Comparison of ENCODE assay signal across 8 cellular contexts in the genomic region with DNA sequence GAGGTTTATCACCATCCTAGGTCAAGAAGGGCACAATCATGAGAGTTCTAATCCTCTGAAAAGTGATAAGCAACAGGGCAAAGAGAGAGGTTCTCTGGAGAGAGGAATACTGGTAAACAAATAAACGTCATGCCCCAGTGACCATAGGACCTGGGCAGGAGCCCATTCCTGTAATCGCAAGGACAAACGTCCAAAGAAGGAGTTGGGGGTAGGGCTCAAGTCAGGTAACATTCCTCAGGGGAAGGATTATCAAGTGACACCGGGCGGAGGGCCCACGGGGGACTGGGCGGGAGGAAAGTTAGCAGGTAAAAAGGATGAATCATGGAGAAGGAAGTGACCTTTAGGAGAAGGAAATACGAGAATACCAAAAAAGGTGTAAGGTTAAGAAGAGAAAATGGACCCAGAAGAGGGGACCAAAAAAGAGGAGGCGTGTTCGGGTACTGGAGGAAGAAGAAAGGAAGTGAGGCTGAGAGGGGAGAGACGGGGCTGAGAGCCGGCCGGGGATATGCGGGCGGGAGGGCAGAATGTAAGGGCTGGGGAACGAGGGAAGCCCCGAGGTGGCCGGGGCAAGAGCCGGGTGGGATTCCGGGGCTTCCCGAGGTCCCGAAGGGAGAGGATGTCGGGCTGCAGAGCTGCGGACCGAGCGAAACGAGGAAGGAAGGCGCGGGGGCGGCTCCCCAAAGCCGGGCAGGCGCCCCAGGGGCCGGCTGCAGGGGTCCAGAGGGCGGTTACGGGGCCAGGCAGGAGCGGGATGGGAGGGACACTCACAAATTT. TPM values are rescaled to one million over a fixed set of nuclear protein-coding genes. Genes with fewer than 3 reads are reported as not detected.
DNase-seq lines count a peak whose midpoint lies in the region; ATAC-seq, FAIRE-seq and TF ChIP-seq lines count a peak whose summit lies in the region.

No MANE protein-coding gene starts in this region.

- H3K4ac ChIP-seq in H1 (replicated peaks; ENCODE audit: insufficient read length, low read depth, low read length), result no peak overlapping the region

- TF ChIP-seq POLR2A in H1 (IDR thresholded peaks at IDR 0.05; ENCODE audit: control extremely low read depth in 1 of 2, low read depth in 2 of 2, low read length in 2 of 2), result peak in 1 of 2 experiments; percentile 44; a peak in 1 of 3 replicates
- no peak for TF ChIP-seq POLR2A in testis (IDR thresholded peaks at IDR 0.05)

- intact Hi-C loops in activated CD4-positive, alpha-beta memory T cell treated with anti-CD3 and anti-CD28 coated beads for 36 hours (cut with micrococcal nuclease), result loop anchor here (10.0 kb wide), 1 partner anchor 477 kb away; no protein-coding TSS in a partner anchor
- intact Hi-C loops in testis (cut with DNase I; ENCODE audit: low total_unique reads), result no loop called here

- H3K56ac ChIP-seq in H1 (replicated peaks; ENCODE audit: insufficient read length, low read depth, low read length), result peak overlapping the region; percentile 37

- H2AK5ac ChIP-seq in H1 (ENCODE audit: low read depth, low read length), result no peak overlapping the region

- no peaks in the 10 kb centered on the region for H3K9me3 Mint-ChIP-seq in activated CD4-positive, alpha-beta memory T cell treated with anti-CD3 and anti-CD28 coated beads for 36 hours

- TF ChIP-seq CTCF in H1 (IDR thresholded peaks at IDR 0.05; ENCODE audit: control extremely low read depth in 1 of 3, insufficient read depth in 1 of 3, low read depth in 1 of 3, low read length in 3 of 3) (no peak), testis (IDR thresholded peaks at IDR 0.05) (no peak)

- peak; percentile 38 for ATAC-seq in HG02943 (IDR thresholded peaks at IDR 0.05; ENCODE audit: low read depth, unreplicated experiment)

- H4K8ac ChIP-seq in H1 (ENCODE audit: extremely low read depth, insufficient read depth, low read length), result peak overlapping the region; percentile 68

- H3K27ac ChIP-seq in H1 (ENCODE audit: low read depth, low read length), result peak overlapping the region; percentile 77
- peak overlapping the region; percentile 90 to 91 for H3K27ac ChIP-seq in mucosa of rectum (ENCODE audit: low read depth in 2 of 2, low read length in 2 of 2)
- peak overlapping the region; percentile 64 to 86 for H3K27ac ChIP-seq in testis

- no peak overlapping the region for H3K23ac ChIP-seq in H1 (ENCODE audit: insufficient read length)

- H3K36me3 ChIP-seq in H1 (ENCODE audit: control insufficient read depth in 2 of 4, insufficient read depth in 4 of 4, low read length in 3 of 4), result peaks cover 2 to 23% (median 16%) of the 10 kb centered on the region in 4 experiments; a peak in 7 of 8 replicates
- peaks cover 12 to 21% of the 10 kb centered on the region in 2 donors for H3K36me3 ChIP-seq in mucosa of rectum (ENCODE audit: control insufficient read depth in 2 of 2, insufficient read depth in 2 of 2, low read length in 2 of 2)
- no peaks in the 10 kb centered on the region for H3K36me3 ChIP-seq in testis (ENCODE audit: low read depth, missing control alignments)

- no peak overlapping the region for H3K14ac ChIP-seq in H1 (ENCODE audit: insufficient read length)

- peaks cover 8 to 43% of the 10 kb centered on the region in 2 experiments for H3K79me2 ChIP-seq in H1 (ENCODE audit: control insufficient read depth in 1 of 2, insufficient read depth in 2 of 2, low read length in 2 of 2)

- peak overlapping the region; percentile 32; the same call in 1 of the 2 replicates for H3K18ac ChIP-seq in H1 (ENCODE audit: extremely low read depth, low read length)

- H2BK12ac ChIP-seq in H1 (ENCODE audit: low read depth, low read length), result no peak overlapping the region

- H3K9me3 ChIP-seq in H1 (ENCODE audit: insufficient read depth in 2 of 2, low read depth in 1 of 2, low read length in 1 of 2) (no peaks in the 10 kb centered on the region), mucosa of rectum (ENCODE audit: control insufficient read depth in 2 of 2, low read length in 2 of 2) (no peaks in the 10 kb centered on the region), testis (no peaks in the 10 kb centered on the region)

- POLR2A ChIA-PET in activated CD4-positive, alpha-beta memory T cell treated with anti-CD3 and anti-CD28 coated beads for 36 hours (lab: Charles Lee), result interaction anchor here (1.0 to 6.6 kb wide), 7 partner anchors 9 to 31 kb away, joined by 3 to 51 read pairs (median 10); partner anchors contain the start of genes HDAC3 and RELL2
- POLR2A ChIA-PET in H1 (lab: Charles Lee; ENCODE audit: partially characterized antibody), result interaction anchor here (0.8 to 8.2 kb wide), 19 partner anchors 8 to 351 kb away, joined by 3 to 75 read pairs (median 6); partner anchors contain the start of genes FCHSD1, HDAC3 and RELL2

- peaks cover 0 to 4% (median 2%) of the 10 kb centered on the region in 4 experiments; a peak in 3 of 7 replicates for H3K4me1 ChIP-seq in H1 (replicated peaks in 1 of 4; ENCODE audit: control insufficient read depth in 3 of 4, insufficient read depth in 4 of 4, low read length in 3 of 4)
- peaks cover 5 to 10% of the 10 kb centered on the region in 2 donors for H3K4me1 ChIP-seq in mucosa of rectum (ENCODE audit: control insufficient read depth in 2 of 2, insufficient read depth in 2 of 2, low read length in 2 of 2)
- no peaks in the 10 kb centered on the region for H3K4me1 ChIP-seq in testis

- H3K4me3 Mint-ChIP-seq in activated CD4-positive, alpha-beta memory T cell treated with anti-CD3 and anti-CD28 coated beads for 36 hours, result peak overlapping the region; percentile 91

- H3K36me3 Mint-ChIP-seq in activated CD4-positive, alpha-beta memory T cell treated with anti-CD3 and anti-CD28 coated beads for 36 hours, result peaks cover 25% of the 10 kb centered on the region

- no peaks in the 10 kb centered on the region for H3K27me3 Mint-ChIP-seq in activated CD4-positive, alpha-beta memory T cell treated with anti-CD3 and anti-CD28 coated beads for 36 hours

- no peaks in the 10 kb centered on the region; the same call in 1 of the 2 replicates for H3K79me1 ChIP-seq in H1 (ENCODE audit: low read depth, low read length)

- H3K27ac Mint-ChIP-seq in activated CD4-positive, alpha-beta memory T cell treated with anti-CD3 and anti-CD28 coated beads for 36 hours, result peak overlapping the region; percentile 98

- CTCF ChIA-PET in activated CD4-positive, alpha-beta memory T cell treated with anti-CD3 and anti-CD28 coated beads for 36 hours (lab: Charles Lee), result interaction anchor here (0.6 to 12.8 kb wide), 19 partner anchors 9 to 1217 kb away, joined by 3 to 364 read pairs (median 15); partner anchors contain the start of genes HDAC3, RELL2 and TAF7
- CTCF ChIA-PET in H1 (lab: Charles Lee; ENCODE audit: partially characterized antibody), result interaction anchor here (0.8 to 11.4 kb wide), 18 partner anchors 9 to 351 kb away, joined by 3 to 150 read pairs (median 6); partner anchors contain the start of genes FCHSD1, HDAC3, RELL2 and RNF14

- no peak overlapping the region for H2BK120ac ChIP-seq in H1 (replicated peaks; ENCODE audit: low read depth, low read length)

- H2BK5ac ChIP-seq in H1 (ENCODE audit: low read depth, low read length), result peak overlapping the region; percentile 53; the same call in 1 of the 2 replicates

- peak overlapping the region; percentile 93 to 99 for H3K4me2 ChIP-seq in H1 (ENCODE audit: insufficient read depth in 1 of 2, low read depth in 2 of 2, low read length in 2 of 2)

- no peak overlapping the region for H2BK20ac ChIP-seq in H1 (ENCODE audit: low read length)

- FAIRE-seq in GM18507 (lab: Jason Lieb, UNC) (peak; percentile 74), H1 (lab: Jason Lieb, UNC) (peak; percentile 85)

- no peaks in the 10 kb centered on the region for H3K27me3 ChIP-seq in H1 (replicated peaks in 1 of 4; ENCODE audit: control insufficient read depth in 3 of 4, extremely low read depth in 1 of 4, insufficient read depth in 3 of 4, low read length in 3 of 4)
- no peaks in the 10 kb centered on the region for H3K27me3 ChIP-seq in mucosa of rectum (ENCODE audit: control insufficient read depth in 2 of 2, insufficient read depth in 2 of 2, low read length in 2 of 2)
- no peaks in the 10 kb centered on the region for H3K27me3 ChIP-seq in testis

- H2BK15ac ChIP-seq in H1 (ENCODE audit: low read length), result no peak overlapping the region

- no peak for TF ChIP-seq EP300 in H1 (IDR thresholded peaks at IDR 0.05; ENCODE audit: borderline replicate concordance in 1 of 2, low read depth in 2 of 2, low read length in 2 of 2)

- peaks cover 56% of the 10 kb centered on the region for H3K4me1 Mint-ChIP-seq in activated CD4-positive, alpha-beta memory T cell treated with anti-CD3 and anti-CD28 coated beads for 36 hours (ENCODE audit: low read depth)

- H3K4me3 ChIP-seq in H1 (ENCODE audit: extremely low read depth in 1 of 4, insufficient read depth in 2 of 4, low read depth in 3 of 4, low read length in 4 of 4) (peak overlapping the region; percentile 74 to 97 (median 84)), mucosa of rectum (ENCODE audit: low read length in 2 of 2) (peak overlapping the region; percentile 81 to 90), testis (peak overlapping the region; percentile 83 to 89)

- peaks cover 0 to 4% of the 10 kb centered on the region in 2 experiments for H4K20me1 ChIP-seq in H1 (replicated peaks in 1 of 2; ENCODE audit: control insufficient read depth in 1 of 2, insufficient read depth in 2 of 2, low read length in 2 of 2)

- H4K5ac ChIP-seq in H1 (ENCODE audit: insufficient read length, low read depth, low read length), result no peak overlapping the region

- H3K23me2 ChIP-seq in H1 (ENCODE audit: low read depth, low read length), result peaks cover 3% of the 10 kb centered on the region; the same call in 1 of the 2 replicates

- no peak for TF ChIP-seq RAD21 in H1 (IDR thresholded peaks at IDR 0.05 in 1 of 2, conservative IDR thresholded peaks at IDR 0.05 in 1 of 2; ENCODE audit: low read depth in 2 of 2, low read length in 2 of 2)

- 4% methylated on average over 17 of the region's 36 CpGs; no CpG with 5 or more reads in 1 of the 2 experiments for WGBS in H1 (ENCODE audit: extremely low coverage in 1 of 2, insufficient coverage in 1 of 2, insufficient read length in 1 of 2, insufficient replicate concordance in 2 of 2, low coverage in 1 of 2, low lambda C conversion rate in 2 of 2, missing lambda C conversion rate in 1 of 2), 2 experiments
- WGBS in testis, 2 donors, result 1% methylated on average over 33 to 36 of the region's 36 CpGs

- no peak overlapping the region for H4K91ac ChIP-seq in H1 (replicated peaks; ENCODE audit: insufficient read length, low read length)

- no peak overlapping the region for H2AFZ ChIP-seq in H1 (ENCODE audit: low read length)

- DNase-seq in A172 (ENCODE audit: low spot score) (peak; percentile 51), GM18507 (ENCODE audit: extremely low spot score, insufficient read length, low read depth) (no peak), NCI-H2196 (lab: John Stamatoyannopoulos, UW; ENCODE audit: unreplicated experiment) (peak; percentile 59), H1 (ENCODE audit: low read depth in 1 of 2, low spot score in 2 of 2) (peak in 1 of 2 experiments; percentile 76), testis (peak; percentile 47)
- DNase-seq in activated CD4-positive, alpha-beta memory T cell treated with anti-CD3 and anti-CD28 coated beads for 36 hours, result peak; percentile 79

- H3K9ac ChIP-seq in H1 (replicated peaks in 1 of 4; ENCODE audit: extremely low read depth in 1 of 4, low read depth in 3 of 4, low read length in 3 of 4) (peak overlapping the region; percentile 63 to 85 (median 67)), mucosa of rectum (ENCODE audit: low read depth in 1 of 2, low read length in 2 of 2) (peak overlapping the region; percentile 82 to 91)

RNA-seq across cellular contexts. Expression of gene DIAPH1, which starts 0.6 kb away (rescaled TPM):
- total RNA-seq in A172 (2014; rRNA removed; shearing (Covaris generic)), result 28.2 and 32.9 TPM in 2 replicates
- total RNA-seq in activated CD4-positive, alpha-beta memory T cell treated with anti-CD3 and anti-CD28 coated beads for 36 hours, result 100 to 1,000 TPM; 225 to 227 TPM
- total RNA-seq in H1 (2021; fragmentation: NEBNext Ultra II Directional; extraction: Animal tissue kit (Norgen Biotek cat#: 25700)), result 107 and 114 TPM in 2 replicates
- polyA plus RNA-seq in H1 (2011; rRNA removed), result 61.2 and 70.9 TPM in 2 replicates
- polyA plus RNA-seq in H1 (2011; cell fraction: cytosol; rRNA removed), result 48.9 TPM
- 141 TPM for polyA plus RNA-seq in H1 (2011; cell fraction: nucleus; rRNA removed)
- 75.5 to 89.0 TPM (median 87.1 TPM) in 4 replicates for polyA plus RNA-seq in H1 (2012, experiment 1 of 2)
- 29.3 TPM for polyA plus RNA-seq in H1 (2012, experiment 2 of 2)
- polyA plus RNA-seq in H1 (2013, experiment 1 of 2), result 88.0 TPM
- polyA plus RNA-seq in H1 (2013, experiment 2 of 2), result 97.4 TPM
- polyA minus RNA-seq in H1 (2011; rRNA and poly(A)+ RNA removed), result 87.4 and 92.8 TPM in 2 replicates
- polyA minus RNA-seq in H1 (2011; cell fraction: cytosol; rRNA and poly(A)+ RNA removed), result 48.5 TPM
- polyA minus RNA-seq in H1 (2011; cell fraction: nucleus; rRNA and poly(A)+ RNA removed), result 88.3 TPM
- total RNA-seq in testis, result 10 to 100 TPM; 53.7 to 58.2 TPM
- polyA plus RNA-seq in testis (ENCODE audit: insufficient read depth, low read depth, low replicate concordance), result 77.5 TPM

RNA-seq across cellular contexts. Expression of gene HDAC3, which starts 18.4 kb away (rescaled TPM):
- total RNA-seq in A172 (2014; rRNA removed; shearing (Covaris generic)), result 74.1 and 78.7 TPM in 2 replicates
- 10 to 100 TPM; 65.2 to 71.5 TPM for total RNA-seq in activated CD4-positive, alpha-beta memory T cell treated with anti-CD3 and anti-CD28 coated beads for 36 hours
- total RNA-seq in H1 (2021; fragmentation: NEBNext Ultra II Directional; extraction: Animal tissue kit (Norgen Biotek cat#: 25700)), result 98.5 and 99.0 TPM in 2 replicates
- polyA plus RNA-seq in H1 (2011; rRNA removed) (120 and 124 TPM in 2 replicates), testis (ENCODE audit: insufficient read depth, low read depth, low replicate concordance) (57.3 TPM)
- polyA plus RNA-seq in H1 (2011; cell fraction: cytosol; rRNA removed), result 136 TPM
- 146 TPM for polyA plus RNA-seq in H1 (2011; cell fraction: nucleus; rRNA removed)
- 97.2 to 108 TPM (median 102 TPM) in 4 replicates for polyA plus RNA-seq in H1 (2012, experiment 1 of 2)
- 126 TPM for polyA plus RNA-seq in H1 (2012, experiment 2 of 2)
- 75.7 TPM for polyA plus RNA-seq in H1 (2013, experiment 1 of 2)
- 75.1 TPM for polyA plus RNA-seq in H1 (2013, experiment 2 of 2)
- 143 and 172 TPM in 2 replicates for polyA minus RNA-seq in H1 (2011; rRNA and poly(A)+ RNA removed)
- 76.8 TPM for polyA minus RNA-seq in H1 (2011; cell fraction: cytosol; rRNA and poly(A)+ RNA removed)
- polyA minus RNA-seq in H1 (2011; cell fraction: nucleus; rRNA and poly(A)+ RNA removed), result 65.7 TPM
- total RNA-seq in testis, result 10 to 100 TPM; 63.9 to 76.5 TPM

RNA-seq across cellular contexts. Expression of gene RELL2, which starts 18.6 kb away (rescaled TPM):
- 6.9 and 10.4 TPM in 2 replicates for total RNA-seq in A172 (2014; rRNA removed; shearing (Covaris generic))
- total RNA-seq in activated CD4-positive, alpha-beta memory T cell treated with anti-CD3 and anti-CD28 coated beads for 36 hours, result 10 to 100 TPM; 17.8 to 17.9 TPM
- total RNA-seq in H1 (2021; fragmentation: NEBNext Ultra II Directional; extraction: Animal tissue kit (Norgen Biotek cat#: 25700)), result 18.6 and 19.2 TPM in 2 replicates
- polyA plus RNA-seq in H1 (2011; rRNA removed) (23.7 and 33.1 TPM in 2 replicates), testis (ENCODE audit: insufficient read depth, low read depth, low replicate concordance) (8.6 TPM)
- 31.2 TPM for polyA plus RNA-seq in H1 (2011; cell fraction: cytosol; rRNA removed)
- polyA plus RNA-seq in H1 (2011; cell fraction: nucleus; rRNA removed), result 117 TPM
- polyA plus RNA-seq in H1 (2012, experiment 1 of 2), result 12.5 to 21.6 TPM (median 17.8 TPM) in 4 replicates
- polyA plus RNA-seq in H1 (2012, experiment 2 of 2), result 17.0 TPM
- 19.0 TPM for polyA plus RNA-seq in H1 (2013, experiment 1 of 2)
- polyA plus RNA-seq in H1 (2013, experiment 2 of 2), result 17.6 TPM
- polyA minus RNA-seq in H1 (2011; rRNA and poly(A)+ RNA removed), result 11.9 and 13.3 TPM in 2 replicates
- polyA minus RNA-seq in H1 (2011; cell fraction: cytosol; rRNA and poly(A)+ RNA removed), result 7.9 TPM
- polyA minus RNA-seq in H1 (2011; cell fraction: nucleus; rRNA and poly(A)+ RNA removed), result 18.7 TPM
- 10 to 100 TPM; 11.3 to 17.0 TPM for total RNA-seq in testis

RNA-seq across cellular contexts. Expression of gene FCHSD1, which starts 33.0 kb away (rescaled TPM):
- total RNA-seq in A172 (2014; rRNA removed; shearing (Covaris generic)), result 7.1 and 21.6 TPM in 2 replicates
- 10 to 100 TPM; 40.1 to 46.0 TPM for total RNA-seq in activated CD4-positive, alpha-beta memory T cell treated with anti-CD3 and anti-CD28 coated beads for 36 hours
- total RNA-seq in H1 (2021; fragmentation: NEBNext Ultra II Directional; extraction: Animal tissue kit (Norgen Biotek cat#: 25700)), result 30.1 and 32.2 TPM in 2 replicates
- polyA plus RNA-seq in H1 (2011; rRNA removed), result 22.0 and 36.8 TPM in 2 replicates
- 51.4 TPM for polyA plus RNA-seq in H1 (2011; cell fraction: cytosol; rRNA removed)
- 345 TPM for polyA plus RNA-seq in H1 (2011; cell fraction: nucleus; rRNA removed)
- 26.3 to 30.1 TPM (median 27.0 TPM) in 4 replicates for polyA plus RNA-seq in H1 (2012, experiment 1 of 2)
- 13.2 TPM for polyA plus RNA-seq in H1 (2012, experiment 2 of 2)
- 22.6 TPM for polyA plus RNA-seq in H1 (2013, experiment 1 of 2)
- 19.8 TPM for polyA plus RNA-seq in H1 (2013, experiment 2 of 2)
- polyA minus RNA-seq in H1 (2011; rRNA and poly(A)+ RNA removed), result 16.2 and 17.4 TPM in 2 replicates
- 15.9 TPM for polyA minus RNA-seq in H1 (2011; cell fraction: cytosol; rRNA and poly(A)+ RNA removed)
- 56.3 TPM for polyA minus RNA-seq in H1 (2011; cell fraction: nucleus; rRNA and poly(A)+ RNA removed)
- total RNA-seq in testis, result 10 to 100 TPM; 19.3 to 21.3 TPM
- 12.9 TPM for polyA plus RNA-seq in testis (ENCODE audit: insufficient read depth, low read depth, low replicate concordance)
